30 cellular contexts compared by ENCODE assay signal in the genomic region with DNA sequence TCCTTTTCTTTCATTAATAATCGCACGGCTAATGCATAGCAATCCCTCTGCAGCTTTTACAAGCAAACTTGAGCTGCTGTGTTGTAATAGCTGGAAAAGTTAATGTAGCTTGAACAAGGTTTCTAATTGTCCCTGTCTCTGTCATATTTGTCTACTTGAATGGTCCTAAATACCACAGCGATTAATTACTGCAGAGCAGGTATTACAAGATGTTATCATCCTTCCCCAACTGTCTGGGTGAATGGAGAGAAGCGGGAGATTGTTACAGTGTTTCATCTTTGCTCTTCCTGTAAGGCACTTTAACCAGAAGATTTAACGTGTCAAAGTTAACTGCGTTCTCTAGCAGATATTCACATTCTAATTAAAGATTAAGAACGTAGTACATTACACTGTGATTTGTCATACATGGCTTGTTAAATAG.
DNase-seq lines count a peak whose midpoint lies in the region; ATAC-seq and TF ChIP-seq lines count a peak whose summit lies in the region.
"Had no signal": no experiment of that assay in that cellular context is flagged by ENCODE, and none has a peak within 500 bp of the region (broad histone marks: within the 10 kb centered on the region; RNA-seq: fewer than 3 reads in every experiment).

No MANE protein-coding gene starts in this region.

- peaks cover 3% of the 10 kb centered on the region for H3K4me1 Mint-ChIP-seq in activated CD8-positive, alpha-beta T cell treated with anti-CD3 and anti-CD28 coated beads for 36 hours (ENCODE audit: low read depth)

- CTCF ChIA-PET in activated CD8-positive, alpha-beta T cell treated with anti-CD3 and anti-CD28 coated beads for 36 hours (lab: Charles Lee): interaction anchor here (1.2 kb wide), 1 partner anchor 30 kb away, joined by 3 read pairs; no protein-coding TSS in a partner anchor

- no peaks in the 10 kb centered on the region for H3K4me1 ChIP-seq in RWPE2 (ENCODE audit: insufficient read depth, poor library complexity, severe bottlenecking)
- H3K4me1 ChIP-seq: BE2C, gastroesophageal sphincter, thyroid gland had no signal

- POLR2A ChIA-PET in activated CD8-positive, alpha-beta T cell treated with anti-CD3 and anti-CD28 coated beads for 36 hours (lab: Charles Lee): no interaction called here

- H3K27ac ChIP-seq in RWPE2 (ENCODE audit: poor library complexity, severe bottlenecking): no peak overlapping the region
- H3K27ac ChIP-seq: brain microvascular endothelial cell, gastroesophageal sphincter, left lung, right lobe of liver, spleen, thyroid gland had no signal

- TF ChIP-seq CTCF in RWPE2 (IDR thresholded peaks at IDR 0.05; ENCODE audit: poor library complexity, severe bottlenecking) (no peak), epithelial cell of proximal tubule (conservative IDR thresholded peaks at IDR 0.05; ENCODE audit: low read depth, low read length) (no peak)
- TF ChIP-seq CTCF in activated CD8-positive, alpha-beta T cell treated with anti-CD3 and anti-CD28 coated beads for 36 hours (IDR thresholded peaks at IDR 0.05): no peak

- no peaks in the 10 kb centered on the region for H3K36me3 Mint-ChIP-seq in activated CD8-positive, alpha-beta T cell treated with anti-CD3 and anti-CD28 coated beads for 36 hours (ENCODE audit: low read depth)
- H3K36me3 Mint-ChIP-seq: CD8-positive, alpha-beta T cell had no signal

- no peaks in the 10 kb centered on the region for H3K9me3 Mint-ChIP-seq in activated CD8-positive, alpha-beta T cell treated with anti-CD3 and anti-CD28 coated beads for 36 hours
- H3K9me3 Mint-ChIP-seq: CD8-positive, alpha-beta T cell; H9; stimulated activated naive CD8-positive, alpha-beta T cell treated with anti-CD3 and anti-CD28 coated beads, Interleukin-15, Interleukin-2, amounts not matched to agents 100 ng/mL and 50 ng/mL, for 24 hours; T-helper 1 cell treated with Interleukin-12 subunit alpha and Interleukin-12 subunit beta and Interleukin-4 antibody, amounts not matched to agents 30 μg/mL and 1 μg/mL, for 36 hours had no signal

- peaks cover 33% of the 10 kb centered on the region for H3K27me3 ChIP-seq in RWPE2 (ENCODE audit: insufficient read depth, poor library complexity, severe bottlenecking)
- H3K27me3 ChIP-seq: BE2C, brain microvascular endothelial cell, right lobe of liver, thyroid gland had no signal

- peaks cover 14% of the 10 kb centered on the region for H3K27me3 Mint-ChIP-seq in activated CD8-positive, alpha-beta T cell treated with anti-CD3 and anti-CD28 coated beads for 36 hours

- no peaks in the 10 kb centered on the region for H3K36me3 ChIP-seq in RWPE2 (ENCODE audit: low read depth)
- H3K36me3 ChIP-seq: BE2C, brain microvascular endothelial cell, gastroesophageal sphincter, left lung, right lobe of liver, spleen, thyroid gland had no signal

- no peak overlapping the region for H3K4me3 ChIP-seq in RWPE2 (ENCODE audit: severe bottlenecking)
- peak overlapping the region; percentile 25 for H3K4me3 ChIP-seq in epithelial cell of proximal tubule (ENCODE audit: low read depth, low read length)
- H3K4me3 ChIP-seq: gastroesophageal sphincter, GM12878, left lung, right lobe of liver, spleen, thyroid gland had no signal

- no peaks in the 10 kb centered on the region for H3K9me3 ChIP-seq in RWPE2 (ENCODE audit: severe bottlenecking)
- H3K9me3 ChIP-seq: BE2C, gastroesophageal sphincter, left lung, right lobe of liver, SK-N-SH, spleen, thyroid gland had no signal

- no peak overlapping the region for H3K4me3 Mint-ChIP-seq in activated CD8-positive, alpha-beta T cell treated with anti-CD3 and anti-CD28 coated beads for 36 hours
- H3K4me3 Mint-ChIP-seq: CD8-positive, alpha-beta T cell; H9; stimulated activated naive CD8-positive, alpha-beta T cell treated with anti-CD3 and anti-CD28 coated beads, Interleukin-15, Interleukin-2, amounts not matched to agents 100 ng/mL and 50 ng/mL, for 24 hours; T-helper 1 cell treated with Interleukin-12 subunit alpha and Interleukin-12 subunit beta and Interleukin-4 antibody, amounts not matched to agents 30 μg/mL and 1 μg/mL, for 36 hours had no signal

- DNase-seq in NCI-H1105 (lab: John Stamatoyannopoulos, UW): peak; percentile 5
- DNase-seq in RWPE2 (ENCODE audit: low spot score): no peak
- DNase-seq in epithelial cell of proximal tubule (ENCODE audit: low read depth): no peak
- DNase-seq in putamen (ENCODE audit: low spot score): peak; percentile 56
- no peak for DNase-seq in SIG-M5 (lab: John Stamatoyannopoulos, UW)
- no peak for DNase-seq in NCI-H1092 (lab: John Stamatoyannopoulos, UW)
- no peak for DNase-seq in activated CD8-positive, alpha-beta T cell treated with anti-CD3 and anti-CD28 coated beads for 36 hours
- DNase-seq: ACHN; activated CD4-positive, alpha-beta T cell treated with anti-CD3 and anti-CD28 coated beads, Interleukin-2, amount 50 U/mL, for 4 hours; activated CD4-positive, CD25-positive, alpha-beta regulatory T cell; activated naive CD4-positive, alpha-beta T cell treated with Interleukin-2 at 50 U/mL for 16 hours; BE2C; brain microvascular endothelial cell; CD8-positive, alpha-beta T cell; DMS 273 treated with DMSO at 0.1 percent for 48 hours; H9; KBM-7; left lung; mesenchymal stem cell; NCI-H2029; posterior cingulate gyrus; right lobe of liver; SK-N-SH; spleen; stimulated activated CD4-positive, alpha-beta T cell treated with anti-CD3 and anti-CD28 coated beads, Interleukin-2, amount 100 ng/mL, for 24 hours; thyroid gland had no signal

- peak; percentile 36; the same call in 1 of the 3 replicates for ATAC-seq in RWPE2 (ENCODE audit: low read depth)
- no peak for ATAC-seq in activated CD8-positive, alpha-beta T cell treated with anti-CD3 and anti-CD28 coated beads for 36 hours
- ATAC-seq: CD8-positive, alpha-beta T cell; gastroesophageal sphincter; GM12878; left lung; right lobe of liver had no signal

- H3K27ac Mint-ChIP-seq in activated CD8-positive, alpha-beta T cell treated with anti-CD3 and anti-CD28 coated beads for 36 hours: no peak overlapping the region
- H3K27ac Mint-ChIP-seq: CD8-positive, alpha-beta T cell; H9; stimulated activated naive CD8-positive, alpha-beta T cell treated with anti-CD3 and anti-CD28 coated beads, Interleukin-15, Interleukin-2, amounts not matched to agents 100 ng/mL and 50 ng/mL, for 24 hours; T-helper 1 cell treated with Interleukin-12 subunit alpha and Interleukin-12 subunit beta and Interleukin-4 antibody, amounts not matched to agents 30 μg/mL and 1 μg/mL, for 36 hours had no signal

- intact Hi-C loops in activated CD8-positive, alpha-beta T cell treated with anti-CD3 and anti-CD28 coated beads for 36 hours (cut with micrococcal nuclease): no loop called here

Comparison
In these comparisons a context has a peak if more than half of its experiments do, and no peak if none do; other contexts are left out.
1. DNase-seq: peak in NCI-H1105 (single experiment) and putamen (single experiment); none in RWPE2 (single experiment), epithelial cell of proximal tubule (single experiment), SIG-M5 (single experiment), NCI-H1092 (single experiment) and activated CD8-positive, alpha-beta T cell treated with anti-CD3 and anti-CD28 coated beads for 36 hours (single experiment).